In genomic region chr19:1210227-1210538, GRCh38 we compare ENCODE assay signal across 10 cellular contexts. TPM values are rescaled to one million over a fixed set of nuclear protein-coding genes. Genes with fewer than 3 reads are reported as not detected.
DNase-seq lines count a peak whose midpoint lies in the region; ATAC-seq and TF ChIP-seq lines count a peak whose summit lies in the region.
"Had no signal": no experiment of that assay in that cellular context is flagged by ENCODE, and none has a peak within 500 bp of the region (broad histone marks: within the 10 kb centered on the region; RNA-seq: fewer than 3 reads in every experiment).

No MANE protein-coding gene starts in this region.

- TF ChIP-seq CTCF in ovary (IDR thresholded peaks at IDR 0.05), result no peak

- H2BK15ac ChIP-seq in mesenchymal stem cell (ENCODE audit: low read depth, poor library complexity, severe bottlenecking), result no peak overlapping the region

- peaks cover 20% of the 10 kb centered on the region for H3K36me3 Mint-ChIP-seq in activated T-helper 1 cell treated with anti-CD3 and anti-CD28 coated beads, Interleukin-12 subunit alpha, Interleukin-12 subunit beta, Interleukin-2, Interleukin-4 antibody, amounts not matched to agents 30 ng/mL and 10 ng/mL and 1 ng/mL, durations not matched to agents 14 hours and 24 hours and 36 hours (ENCODE audit: low read depth)

- H3K4me3 Mint-ChIP-seq in activated T-helper 1 cell treated with anti-CD3 and anti-CD28 coated beads, Interleukin-12 subunit alpha, Interleukin-12 subunit beta, Interleukin-2, Interleukin-4 antibody, amounts not matched to agents 30 ng/mL and 10 ng/mL and 1 ng/mL, durations not matched to agents 14 hours and 24 hours and 36 hours, result peak overlapping the region; percentile 39

- no peaks in the 10 kb centered on the region for H3K9me3 Mint-ChIP-seq in activated T-helper 1 cell treated with anti-CD3 and anti-CD28 coated beads, Interleukin-12 subunit alpha, Interleukin-12 subunit beta, Interleukin-2, Interleukin-4 antibody, amounts not matched to agents 30 ng/mL and 10 ng/mL and 1 ng/mL, durations not matched to agents 14 hours and 24 hours and 36 hours
- H3K9me3 Mint-ChIP-seq: activated naive CD8-positive, alpha-beta T cell treated with anti-CD3 and anti-CD28 coated beads, Interleukin-2, amount 10 ng/mL, durations not matched to agents 7 days and 5 days had no signal

- H3K36me3 ChIP-seq in BLaER1 (peaks cover 54% of the 10 kb centered on the region), mesenchymal stem cell (ENCODE audit: control insufficient read depth in 1 of 2, insufficient read depth in 2 of 2, low read depth in 1 of 2, low read length in 2 of 2) (peaks cover 10 to 46% of the 10 kb centered on the region in 2 experiments), ovary (no peaks in the 10 kb centered on the region)

- H3K4me1 ChIP-seq in BLaER1 (peaks cover 74% of the 10 kb centered on the region), mesenchymal stem cell (ENCODE audit: control insufficient read depth, insufficient read depth, low read depth, low read length) (peaks cover 57% of the 10 kb centered on the region), ovary (ENCODE audit: insufficient read depth) (peaks cover 27% of the 10 kb centered on the region)

- no peak for DNase-seq in activated T-helper 1 cell treated with anti-CD3 and anti-CD28 coated beads, Interleukin-12 subunit alpha, Interleukin-12 subunit beta, Interleukin-2, Interleukin-4 antibody, amounts not matched to agents 30 ng/mL and 10 ng/mL and 1 ng/mL, durations not matched to agents 14 hours and 24 hours and 36 hours (ENCODE audit: low spot score)
- DNase-seq in mesenchymal stem cell, result no peak
- DNase-seq in ovary, result no peak
- DNase-seq: activated naive CD8-positive, alpha-beta T cell treated with anti-CD3 and anti-CD28 coated beads, Interleukin-2, amount 10 ng/mL, durations not matched to agents 7 days and 5 days; BE2C; MV-4-11; NK-92 treated with Interleukin-12 subunit alpha and Interleukin-12 subunit beta, amount 100 ng/mL, for 24 hours had no signal

- H2AFZ ChIP-seq in mesenchymal stem cell (ENCODE audit: low read depth, low read length), result no peak overlapping the region

- no peaks in the 10 kb centered on the region for H3K27me3 Mint-ChIP-seq in activated T-helper 1 cell treated with anti-CD3 and anti-CD28 coated beads, Interleukin-12 subunit alpha, Interleukin-12 subunit beta, Interleukin-2, Interleukin-4 antibody, amounts not matched to agents 30 ng/mL and 10 ng/mL and 1 ng/mL, durations not matched to agents 14 hours and 24 hours and 36 hours (ENCODE audit: insufficient read depth)
- H3K27me3 Mint-ChIP-seq: activated naive CD8-positive, alpha-beta T cell treated with anti-CD3 and anti-CD28 coated beads, Interleukin-2, amount 10 ng/mL, durations not matched to agents 7 days and 5 days had no signal

- H4K20me1 ChIP-seq in BLaER1, result peaks cover 92% of the 10 kb centered on the region

- TF ChIP-seq EP300 in ovary (IDR thresholded peaks at IDR 0.05), result no peak

- no peak overlapping the region for H3K14ac ChIP-seq in mesenchymal stem cell (ENCODE audit: low read length in 2 of 2)

- WGBS in mesenchymal stem cell, result 98% methylated on average over 12 of the region's 13 CpGs
- WGBS in ovary, 3 donors, result 91 to 95% (median 95%) methylated on average over 13 of the region's 13 CpGs

- peak overlapping the region in 1 of 2 experiments; percentile 2 for H3K18ac ChIP-seq in mesenchymal stem cell (ENCODE audit: low read depth in 1 of 2, low read length in 2 of 2)

- H2BK5ac ChIP-seq in mesenchymal stem cell (ENCODE audit: low read depth, low read length, poor library complexity, severe bottlenecking), result peak overlapping the region; percentile 74

- H3K27me3 ChIP-seq in BLaER1, result no peaks in the 10 kb centered on the region
- H3K27me3 ChIP-seq in mesenchymal stem cell (ENCODE audit: control insufficient read depth in 1 of 2, insufficient read depth in 1 of 2, low read length in 2 of 2), result no peaks in the 10 kb centered on the region
- H3K27me3 ChIP-seq in ovary, result no peaks in the 10 kb centered on the region
- H3K27me3 ChIP-seq: BE2C had no signal

- H2AK5ac ChIP-seq in mesenchymal stem cell (ENCODE audit: low read length, severe bottlenecking), result peak overlapping the region; percentile 14

- H3K9ac ChIP-seq in BLaER1, result peak overlapping the region; percentile 34; the same call in 1 of the 2 replicates
- peak overlapping the region; percentile 53 for H3K9ac ChIP-seq in mesenchymal stem cell (ENCODE audit: low read length)

- H3K9me3 ChIP-seq in BLaER1 (no peaks in the 10 kb centered on the region), mesenchymal stem cell (ENCODE audit: control insufficient read depth, low read length) (no peaks in the 10 kb centered on the region), ovary (no peaks in the 10 kb centered on the region)
- H3K9me3 ChIP-seq: BE2C had no signal

- H3K27ac Mint-ChIP-seq in activated T-helper 1 cell treated with anti-CD3 and anti-CD28 coated beads, Interleukin-12 subunit alpha, Interleukin-12 subunit beta, Interleukin-2, Interleukin-4 antibody, amounts not matched to agents 30 ng/mL and 10 ng/mL and 1 ng/mL, durations not matched to agents 14 hours and 24 hours and 36 hours, result no peak overlapping the region

- H3K23ac ChIP-seq in mesenchymal stem cell (ENCODE audit: low read length in 2 of 2), result peak overlapping the region in 1 of 2 experiments; percentile 24

- H3K4me1 Mint-ChIP-seq in activated T-helper 1 cell treated with anti-CD3 and anti-CD28 coated beads, Interleukin-12 subunit alpha, Interleukin-12 subunit beta, Interleukin-2, Interleukin-4 antibody, amounts not matched to agents 30 ng/mL and 10 ng/mL and 1 ng/mL, durations not matched to agents 14 hours and 24 hours and 36 hours (ENCODE audit: low read depth), result peaks cover 18% of the 10 kb centered on the region

- H3K27ac ChIP-seq in BLaER1, result 0 out of 2 replicates have a peak overlapping the region, but pooled peaks have one; percentile 30
- H3K27ac ChIP-seq in mesenchymal stem cell (ENCODE audit: low read length, poor library complexity, severe bottlenecking), result peak overlapping the region; percentile 59
- H3K27ac ChIP-seq in ovary, result no peak overlapping the region

- no peak overlapping the region for H4K91ac ChIP-seq in mesenchymal stem cell (ENCODE audit: low read length)

- intact Hi-C loops in activated T-helper 1 cell treated with anti-CD3 and anti-CD28 coated beads, Interleukin-12 subunit alpha, Interleukin-12 subunit beta, Interleukin-2, Interleukin-4 antibody, amounts not matched to agents 30 ng/mL and 10 ng/mL and 1 ng/mL, durations not matched to agents 14 hours and 24 hours and 36 hours (cut with micrococcal nuclease), result no loop called here
- intact Hi-C loops in ovary (cut with DNase I), result no loop called here

- no peak overlapping the region for H4K8ac ChIP-seq in mesenchymal stem cell (ENCODE audit: low read length)

- peaks cover under 1% of the 10 kb centered on the region for H3K79me1 ChIP-seq in mesenchymal stem cell (replicated peaks; ENCODE audit: low read length, poor library complexity, severe bottlenecking)

- H2BK12ac ChIP-seq in mesenchymal stem cell (ENCODE audit: low read length in 2 of 2), result peak overlapping the region in 1 of 2 experiments; percentile 34

- no peak overlapping the region for H2BK120ac ChIP-seq in mesenchymal stem cell (ENCODE audit: low read depth, low read length)

- no peak overlapping the region for H3K4me3 ChIP-seq in BLaER1
- no peak overlapping the region for H3K4me3 ChIP-seq in mesenchymal stem cell (ENCODE audit: insufficient read depth in 1 of 2, low read depth in 1 of 2, low read length in 2 of 2)
- H3K4me3 ChIP-seq in ovary, result no peak overlapping the region

- H3K4ac ChIP-seq in mesenchymal stem cell (ENCODE audit: low read depth in 1 of 2, low read length in 2 of 2), result peak overlapping the region in 1 of 2 experiments; percentile 21

- no peak for ATAC-seq in HG02610 (IDR thresholded peaks at IDR 0.05; ENCODE audit: unreplicated experiment)
- ATAC-seq in HG03108 (IDR thresholded peaks at IDR 0.05; ENCODE audit: unreplicated experiment), result no peak

- peak overlapping the region; percentile 90 for H3K4me2 ChIP-seq in BLaER1
- H3K4me2 ChIP-seq in mesenchymal stem cell (ENCODE audit: low read length, poor library complexity, severe bottlenecking), result peak overlapping the region; percentile 1

- no peak for TF ChIP-seq POLR2A in ovary (IDR thresholded peaks at IDR 0.05)

RNA-seq across cellular contexts. Expression of gene STK11, which starts 4.6 kb away (rescaled TPM):
- 69.6 and 71.3 TPM in 2 replicates for total RNA-seq in activated T-helper 1 cell treated with anti-CD3 and anti-CD28 coated beads, Interleukin-12 subunit alpha, Interleukin-12 subunit beta, Interleukin-2, Interleukin-4 antibody, amounts not matched to agents 30 ng/mL and 10 ng/mL and 1 ng/mL, durations not matched to agents 14 hours and 24 hours and 36 hours
- polyA plus RNA-seq in mesenchymal stem cell (2013, experiment 1 of 2), result 31.4 TPM
- polyA plus RNA-seq in mesenchymal stem cell (2013, experiment 2 of 2), result 31.8 TPM
- total RNA-seq in ovary, result 10 to 100 TPM; 38.7 to 71.2 (median 54.2) TPM
- 10 to 100 TPM; 36.9 to 57.4 TPM for polyA plus RNA-seq in ovary

RNA-seq across cellular contexts. Expression of gene CBARP, which starts 27.6 kb away (rescaled TPM):
- 1.5 and 1.8 TPM in 2 replicates for total RNA-seq in activated T-helper 1 cell treated with anti-CD3 and anti-CD28 coated beads, Interleukin-12 subunit alpha, Interleukin-12 subunit beta, Interleukin-2, Interleukin-4 antibody, amounts not matched to agents 30 ng/mL and 10 ng/mL and 1 ng/mL, durations not matched to agents 14 hours and 24 hours and 36 hours
- polyA plus RNA-seq in mesenchymal stem cell (2013, experiment 1 of 2), result 8.1 TPM
- polyA plus RNA-seq in mesenchymal stem cell (2013, experiment 2 of 2), result 8.0 TPM
- total RNA-seq in ovary, result 10 to 100 TPM in 2 of 7 donors, 1 to 10 TPM in 2, under 1 TPM in 3; 0.61 to 21.1 (median 2.4) TPM
- polyA plus RNA-seq in ovary, result under 1 TPM in 1 of 2 donors, not detected in 1; 0.45 TPM

RNA-seq across cellular contexts. Expression of gene ATP5F1D, which starts 31.4 kb away (rescaled TPM):
- 234 and 239 TPM in 2 replicates for total RNA-seq in activated T-helper 1 cell treated with anti-CD3 and anti-CD28 coated beads, Interleukin-12 subunit alpha, Interleukin-12 subunit beta, Interleukin-2, Interleukin-4 antibody, amounts not matched to agents 30 ng/mL and 10 ng/mL and 1 ng/mL, durations not matched to agents 14 hours and 24 hours and 36 hours
- polyA plus RNA-seq in mesenchymal stem cell (2013, experiment 1 of 2), result 121 TPM
- 127 TPM for polyA plus RNA-seq in mesenchymal stem cell (2013, experiment 2 of 2)
- total RNA-seq in ovary, result 100 to 1,000 TPM in 6 of 7 donors, 10 to 100 TPM in 1; 71.9 to 218 (median 148) TPM
- polyA plus RNA-seq in ovary, result 100 to 1,000 TPM in 1 of 2 donors, 1 to 10 TPM in 1; 1.3 to 110 TPM

RNA-seq across cellular contexts. Expression of gene SBNO2, which starts 36.1 kb away (rescaled TPM):
- total RNA-seq in activated T-helper 1 cell treated with anti-CD3 and anti-CD28 coated beads, Interleukin-12 subunit alpha, Interleukin-12 subunit beta, Interleukin-2, Interleukin-4 antibody, amounts not matched to agents 30 ng/mL and 10 ng/mL and 1 ng/mL, durations not matched to agents 14 hours and 24 hours and 36 hours, result 95.5 and 96.9 TPM in 2 replicates
- 32.3 TPM for polyA plus RNA-seq in mesenchymal stem cell (2013, experiment 1 of 2)
- polyA plus RNA-seq in mesenchymal stem cell (2013, experiment 2 of 2), result 31.7 TPM
- 10 to 100 TPM; 20.7 to 92.6 (median 62.4) TPM for total RNA-seq in ovary
- 10 to 100 TPM in 1 of 2 donors, 1 to 10 TPM in 1; 6.1 to 36.7 TPM for polyA plus RNA-seq in ovary

RNA-seq across cellular contexts. Expression of gene MIDN, which starts 38.2 kb away (rescaled TPM):
- 87.6 and 91.6 TPM in 2 replicates for total RNA-seq in activated T-helper 1 cell treated with anti-CD3 and anti-CD28 coated beads, Interleukin-12 subunit alpha, Interleukin-12 subunit beta, Interleukin-2, Interleukin-4 antibody, amounts not matched to agents 30 ng/mL and 10 ng/mL and 1 ng/mL, durations not matched to agents 14 hours and 24 hours and 36 hours
- polyA plus RNA-seq in mesenchymal stem cell (2013, experiment 1 of 2), result 58.6 TPM
- polyA plus RNA-seq in mesenchymal stem cell (2013, experiment 2 of 2), result 58.0 TPM
- 100 to 1,000 TPM in 5 of 7 donors, 10 to 100 TPM in 2; 44.9 to 261 (median 107) TPM for total RNA-seq in ovary
- polyA plus RNA-seq in ovary, result 10 to 100 TPM; 10.1 to 26.7 TPM

Comparison
In these comparisons a context has a peak if more than half of its experiments do, and no peak if none do; other contexts are left out.
1. H3K27ac ChIP-seq: peak in BLaER1 (single experiment) and mesenchymal stem cell (single experiment); none in ovary (0 of 2).